In genomic region chr17:38743556-38744171, GRCh38 we compare ENCODE assay signal across 14 cellular contexts. TPM values are rescaled to one million over a fixed set of nuclear protein-coding genes. Genes with fewer than 3 reads are reported as not detected.
DNase-seq lines count a peak whose midpoint lies in the region; ATAC-seq, FAIRE-seq and TF ChIP-seq lines count a peak whose summit lies in the region.
"Had no signal": no experiment of that assay in that cellular context is flagged by ENCODE, and none has a peak within 500 bp of the region (broad histone marks: within the 10 kb centered on the region; RNA-seq: fewer than 3 reads in every experiment).

No MANE protein-coding gene starts in this region.

- H3K4me3 ChIP-seq in BLaER1 (no peak overlapping the region), HEK293 (ENCODE audit: low read depth, low read length) (no peak overlapping the region), NT2/D1 (ENCODE audit: insufficient read length, low read depth) (no peak overlapping the region), mesendoderm (ENCODE audit: low read length) (no peak overlapping the region)
- H3K4me3 ChIP-seq: heart left ventricle had no signal

- H3K9me3 ChIP-seq in BLaER1 (no peaks in the 10 kb centered on the region), HEK293 (ENCODE audit: control insufficient read depth, insufficient read depth, low read depth, low read length) (no peaks in the 10 kb centered on the region), NT2/D1 (ENCODE audit: insufficient read depth, low read length) (no peaks in the 10 kb centered on the region)
- H3K9me3 ChIP-seq: heart left ventricle had no signal

- no peak overlapping the region for H2BK15ac ChIP-seq in mesendoderm (replicated peaks; ENCODE audit: low read depth)

- H4K8ac ChIP-seq in mesendoderm (ENCODE audit: low read depth, low read length): no peak overlapping the region

- no peak overlapping the region for H3K23ac ChIP-seq in mesendoderm (ENCODE audit: low read length)

- no peak for ATAC-seq in left colon
- no peak for ATAC-seq in foreskin keratinocyte
- ATAC-seq: heart left ventricle had no signal

- no peak overlapping the region for H3K4ac ChIP-seq in mesendoderm (ENCODE audit: low read depth, low read length)

- DNase-seq in NT2/D1 (ENCODE audit: low read depth, low spot score) (no peak), left colon (peak; percentile 14 to 33), GM19239 (ENCODE audit: insufficient read length, low spot score) (no peak), foreskin keratinocyte (no peak), mesendoderm (no peak)
- no peak for DNase-seq in activated naive CD4-positive, alpha-beta T cell treated with anti-CD3 and anti-CD28 coated beads, Interleukin-2, amount 50 U/mL, for 16 hours
- DNase-seq: activated T-cell treated with anti-CD3 and anti-CD28 coated beads, Interleukin-2, amount 50 U/mL, for 1 hour; aorta; CD4-positive, CD25-positive, alpha-beta regulatory T cell; WERI-Rb-1 had no signal

- TF ChIP-seq CTCF in HEK293 (tag by site-specific recombination; IDR thresholded peaks at IDR 0.05) (no peak), foreskin keratinocyte (conservative IDR thresholded peaks at IDR 0.05) (no peak)

- H3K18ac ChIP-seq in mesendoderm (ENCODE audit: low read length): no peak overlapping the region

- peaks cover 76% of the 10 kb centered on the region for H3K79me2 ChIP-seq in mesendoderm (ENCODE audit: control insufficient read depth, insufficient read depth, low read length)

- no peak overlapping the region for H4K5ac ChIP-seq in mesendoderm (ENCODE audit: low read length)

- H3K27me3 ChIP-seq in BLaER1: peaks cover 11% of the 10 kb centered on the region
- H3K27me3 ChIP-seq in NT2/D1 (ENCODE audit: insufficient read depth, insufficient read length): no peaks in the 10 kb centered on the region
- no peaks in the 10 kb centered on the region for H3K27me3 ChIP-seq in foreskin keratinocyte
- no peaks in the 10 kb centered on the region for H3K27me3 ChIP-seq in mesendoderm (ENCODE audit: insufficient read depth, low read length, poor library complexity)

- H3K4me1 ChIP-seq in BLaER1 (peaks cover 80% of the 10 kb centered on the region), HEK293 (ENCODE audit: control insufficient read depth, insufficient read depth, low read length) (peaks cover 38% of the 10 kb centered on the region), NT2/D1 (ENCODE audit: insufficient read depth, insufficient read length) (peaks cover 31% of the 10 kb centered on the region), foreskin keratinocyte (peaks cover 4% of the 10 kb centered on the region), mesendoderm (ENCODE audit: control insufficient read depth, low read depth, low read length) (peaks cover 14% of the 10 kb centered on the region)

- H2BK5ac ChIP-seq in mesendoderm (ENCODE audit: low read length): no peak overlapping the region

- H3K27ac ChIP-seq in BLaER1: no peak overlapping the region
- H3K27ac ChIP-seq in HEK293 (ENCODE audit: extremely low read depth, low read depth, low read length): no peak overlapping the region
- H3K27ac ChIP-seq in foreskin keratinocyte: no peak overlapping the region
- no peak overlapping the region for H3K27ac ChIP-seq in mesendoderm (ENCODE audit: low read depth, low read length)
- H3K27ac ChIP-seq: WERI-Rb-1 had no signal

- intact Hi-C loops in left colon (cut with DNase I, micrococcal nuclease): no loop called here

- H3K4me2 ChIP-seq in BLaER1 (peak overlapping the region; percentile 75), mesendoderm (ENCODE audit: low read length) (no peak overlapping the region)

- POLR2A ChIA-PET in HEK293 (lab: Yijun Ruan, JAX): interaction anchor here (1.1 to 1.3 kb wide), 2 partner anchors 8 to 13 kb away, joined by 6 to 8 read pairs; no protein-coding TSS in a partner anchor

- FAIRE-seq in GM19239 (lab: Jason Lieb, UNC): no peak

- no CpG with 5 or more reads among the region's 4 CpGs for WGBS in mesendoderm (ENCODE audit: extremely low coverage, insufficient coverage, low lambda C conversion rate)

- peaks cover 17% of the 10 kb centered on the region for H4K20me1 ChIP-seq in BLaER1

- H3K9ac ChIP-seq in BLaER1 (no peak overlapping the region), NT2/D1 (ENCODE audit: insufficient read length, low read depth) (peak overlapping the region; percentile 44), mesendoderm (ENCODE audit: low read length) (no peak overlapping the region)

- peaks cover 24% of the 10 kb centered on the region for H3K79me1 ChIP-seq in mesendoderm (ENCODE audit: low read length)

- CTCF ChIA-PET in HEK293 (lab: Yijun Ruan, JAX): interaction anchor here (4.6 kb wide), 1 partner anchor 9 kb away, joined by 47 read pairs; no protein-coding TSS in a partner anchor

- H3K36me3 ChIP-seq in BLaER1 (peaks cover 13% of the 10 kb centered on the region; the same call in 1 of the 2 replicates), HEK293 (ENCODE audit: control insufficient read depth in 2 of 2, insufficient read depth in 1 of 2, low read length in 2 of 2) (peaks cover 0 to 18% of the 10 kb centered on the region in 2 experiments; a peak in 2 of 3 replicates), NT2/D1 (ENCODE audit: insufficient read depth, insufficient read length, low read length) (peaks cover 42% of the 10 kb centered on the region), mesendoderm (ENCODE audit: control insufficient read depth, insufficient read depth, low read length) (peaks cover 5% of the 10 kb centered on the region)

- H3K56ac ChIP-seq in mesendoderm (ENCODE audit: low read length): no peak overlapping the region

- H2BK120ac ChIP-seq in mesendoderm (ENCODE audit: low read depth, low read length): no peak overlapping the region

- H2AK5ac ChIP-seq in mesendoderm (ENCODE audit: low read length): no peak overlapping the region

TF ChIP-seq in HEK293, 187 proteins besides CTCF, POLR2A, EP300 and RAD21:
- TF ChIP-seq ZNF423 (tag by site-specific recombination; IDR thresholded peaks at IDR 0.05) (0 out of 2 replicates have a peak, but pooled peaks have one; percentile 14), ZNF426 (tag by site-specific recombination; IDR thresholded peaks at IDR 0.05) (no peak), PRDM10 (tag by site-specific recombination; IDR thresholded peaks at IDR 0.05) (peak; percentile 84), ZIC2 (tag by site-specific recombination; IDR thresholded peaks at IDR 0.05) (peak; percentile 81), IKZF3 (tag by site-specific recombination; IDR thresholded peaks at IDR 0.05) (0 out of 2 replicates have a peak, but pooled peaks have one; percentile 14)

RNA-seq across cellular contexts. Expression of gene PCGF2, which starts 4.5 kb away (rescaled TPM):
- total RNA-seq in left colon: 10 to 100 TPM; 41.1 to 53.7 TPM
- total RNA-seq in foreskin keratinocyte: 12.8 and 15.0 TPM in 2 replicates
- 37.4 and 41.2 TPM in 2 replicates for polyA plus RNA-seq in foreskin keratinocyte
- 56.1 TPM for polyA plus RNA-seq in mesendoderm (2013, experiment 1 of 2)
- polyA plus RNA-seq in mesendoderm (2013, experiment 2 of 2): 55.8 TPM
- total RNA-seq: mononuclear cell had no signal
- polyA plus RNA-seq: CD4-positive, CD25-positive, alpha-beta regulatory T cell had no signal

RNA-seq across cellular contexts. Expression of gene PSMB3, which starts 8.9 kb away (rescaled TPM):
- total RNA-seq in left colon (100 to 1,000 TPM; 131 to 154 TPM), foreskin keratinocyte (264 and 287 TPM in 2 replicates)
- polyA plus RNA-seq in foreskin keratinocyte: 382 and 384 TPM in 2 replicates
- polyA plus RNA-seq in mesendoderm (2013, experiment 1 of 2): 307 TPM
- polyA plus RNA-seq in mesendoderm (2013, experiment 2 of 2): 321 TPM

RNA-seq across cellular contexts. Expression of gene CISD3, which starts 13.5 kb away (rescaled TPM):
- total RNA-seq in left colon (10 to 100 TPM; 91.6 to 99.8 TPM), foreskin keratinocyte (23.2 and 27.2 TPM in 2 replicates)
- polyA plus RNA-seq in foreskin keratinocyte: 62.4 and 68.4 TPM in 2 replicates
- polyA plus RNA-seq in mesendoderm (2013, experiment 1 of 2): 7.5 TPM
- 8.7 TPM for polyA plus RNA-seq in mesendoderm (2013, experiment 2 of 2)

RNA-seq across cellular contexts. Expression of gene MLLT6, which starts 38.6 kb away (rescaled TPM):
- total RNA-seq in left colon: 10 to 100 TPM; 82.5 to 87.9 TPM
- total RNA-seq in foreskin keratinocyte: 25.6 and 28.8 TPM in 2 replicates
- 12.3 and 12.8 TPM in 2 replicates for polyA plus RNA-seq in foreskin keratinocyte
- 5.4 TPM for polyA plus RNA-seq in mesendoderm (2013, experiment 1 of 2)
- polyA plus RNA-seq in mesendoderm (2013, experiment 2 of 2): 5.4 TPM

RNA-seq across cellular contexts. Expression of gene PIP4K2B, which starts 55.7 kb away (rescaled TPM):
- total RNA-seq in left colon (10 to 100 TPM; 14.1 to 18.5 TPM), foreskin keratinocyte (30.4 and 32.6 TPM in 2 replicates)
- 12.6 and 13.8 TPM in 2 replicates for polyA plus RNA-seq in foreskin keratinocyte
- 35.3 TPM for polyA plus RNA-seq in mesendoderm (2013, experiment 1 of 2)
- 35.2 TPM for polyA plus RNA-seq in mesendoderm (2013, experiment 2 of 2)

Comparison
In these comparisons a context has a peak if more than half of its experiments do, and no peak if none do; other contexts are left out.
1. DNase-seq: peak in left colon (2 of 2); none in NT2/D1 (single experiment), GM19239 (single experiment), foreskin keratinocyte (0 of 2), mesendoderm (single experiment) and activated naive CD4-positive, alpha-beta T cell treated with anti-CD3 and anti-CD28 coated beads, Interleukin-2, amount 50 U/mL, for 16 hours (single experiment).